10 cellular contexts compared by ENCODE assay signal in the genomic region with DNA sequence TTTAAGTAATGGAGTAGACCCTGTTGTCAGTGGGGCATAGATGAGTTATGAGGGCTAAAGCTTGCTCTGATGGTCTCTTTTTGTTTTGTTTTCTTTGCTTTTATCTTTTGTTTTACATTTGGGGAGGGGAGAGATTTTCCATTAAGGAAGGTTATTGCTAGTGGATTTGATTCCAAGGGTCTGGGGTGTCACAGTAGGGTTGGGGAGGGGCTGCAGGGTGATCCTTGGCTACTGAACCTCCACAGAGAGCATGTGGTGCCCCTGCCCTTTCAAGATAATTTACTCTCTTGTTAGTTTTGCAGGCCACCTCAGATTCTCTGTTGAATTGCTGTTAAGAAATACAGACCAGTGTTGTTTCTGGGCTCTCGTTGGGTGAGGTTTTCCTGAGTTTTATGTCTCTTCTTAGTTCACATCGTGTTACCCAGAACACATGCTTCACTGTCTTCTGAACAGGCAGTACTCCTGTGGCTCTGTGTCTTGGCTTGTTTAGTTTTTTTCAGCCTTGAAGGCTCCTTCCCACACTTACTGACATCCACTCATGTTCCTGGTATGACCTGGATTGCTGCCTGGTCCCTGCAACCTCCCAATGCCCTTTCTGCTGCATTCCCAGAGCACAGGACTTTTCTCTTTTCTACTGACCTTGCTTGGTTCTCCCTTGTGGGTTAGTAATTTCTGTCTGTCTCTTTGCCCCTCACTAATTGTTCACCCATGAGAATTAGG. TPM values are rescaled to one million over a fixed set of nuclear protein-coding genes. Genes with fewer than 3 reads are reported as not detected.
A peak's percentile ranks its signal among the peaks of the same experiment; 100 is the strongest.
DNase-seq lines count a peak whose midpoint lies in the region; ATAC-seq, FAIRE-seq and TF ChIP-seq lines count a peak whose summit lies in the region.
"Had no signal": no experiment of that assay in that cellular context is flagged by ENCODE, and none has a peak within 500 bp of the region (broad histone marks: within the 10 kb centered on the region; RNA-seq: fewer than 3 reads in every experiment).

No MANE protein-coding gene starts in this region.

- no peaks in the 10 kb centered on the region for H3K27me3 ChIP-seq in neural progenitor cell

- no peaks in the 10 kb centered on the region for H3K9me3 Mint-ChIP-seq in nephron
- H3K9me3 Mint-ChIP-seq in CD14-positive monocyte, result no peaks in the 10 kb centered on the region
- H3K9me3 Mint-ChIP-seq in neural progenitor cell, result no peaks in the 10 kb centered on the region

- H3K27ac Mint-ChIP-seq in nephron (peak overlapping the region; percentile 14 to 69 (median 44)), CD14-positive monocyte (no peak overlapping the region), neural progenitor cell (no peak overlapping the region)

- peak overlapping the region in 1 of 2 experiments; percentile 4; a peak in 2 of 6 replicates for H3K27ac ChIP-seq in A549
- H3K27ac ChIP-seq in neural progenitor cell, result no peak overlapping the region

- H3K4me3 ChIP-seq in A549 (no peak overlapping the region), epithelial cell of esophagus (ENCODE audit: low read length) (no peak overlapping the region), neural progenitor cell (no peak overlapping the region)

- H3K4me3 Mint-ChIP-seq in nephron, result peak overlapping the region; percentile 37 to 41 (median 38)
- no peak overlapping the region for H3K4me3 Mint-ChIP-seq in CD14-positive monocyte
- no peak overlapping the region for H3K4me3 Mint-ChIP-seq in neural progenitor cell

- peaks cover 23% of the 10 kb centered on the region for H3K4me1 Mint-ChIP-seq in nephron
- peaks cover 37% of the 10 kb centered on the region for H3K4me1 Mint-ChIP-seq in CD14-positive monocyte
- peaks cover 29% of the 10 kb centered on the region for H3K4me1 Mint-ChIP-seq in neural progenitor cell

- WGBS in A549 (ENCODE audit: missing lambda C conversion rate), result 77% methylated on average over 2 of the region's 2 CpGs

- POLR2A ChIA-PET in A549 (lab: Yijun Ruan, JAX), result no interaction called here

- no peak for TF ChIP-seq RAD21 in A549 (conservative IDR thresholded peaks at IDR 0.05 in 1 of 2, IDR thresholded peaks at IDR 0.05 in 1 of 2)

- CTCF ChIA-PET in A549 (lab: Yijun Ruan, JAX), result interaction anchor here (0.6 to 5.5 kb wide), 3 partner anchors 13 to 230 kb away, joined by 3 to 22 read pairs (median 3); no protein-coding TSS in a partner anchor

- FAIRE-seq in A549 (lab: Jason Lieb, UNC), result no peak
- FAIRE-seq: TTC549 had no signal

- no peaks in the 10 kb centered on the region for H3F3A ChIP-seq in neural progenitor cell (ENCODE audit: low read depth)

- no peak for ATAC-seq in A549

- H3K27me3 Mint-ChIP-seq in nephron (ENCODE audit: low read depth), result no peaks in the 10 kb centered on the region
- H3K27me3 Mint-ChIP-seq in CD14-positive monocyte (ENCODE audit: low read depth in 3 of 3), result peaks cover 0 to 2% (median 0%) of the 10 kb centered on the region in 3 donors
- no peaks in the 10 kb centered on the region for H3K27me3 Mint-ChIP-seq in neural progenitor cell (ENCODE audit: insufficient read depth, low read depth)

- TF ChIP-seq CTCF in A549 (IDR thresholded peaks at IDR 0.05) (no peak), epithelial cell of esophagus (IDR thresholded peaks at IDR 0.05; ENCODE audit: insufficient read depth, low read depth, low read length, missing control alignments) (no peak), nephron (IDR thresholded peaks at IDR 0.05; ENCODE audit: unreplicated experiment in 3 of 3) (no peak), CD14-positive monocyte (IDR thresholded peaks at IDR 0.05) (no peak), neural progenitor cell (IDR thresholded peaks at IDR 0.05) (no peak)

- peaks cover 6% of the 10 kb centered on the region for H3K36me3 Mint-ChIP-seq in nephron (ENCODE audit: low read depth)
- peaks cover 7 to 8% of the 10 kb centered on the region in 2 donors for H3K36me3 Mint-ChIP-seq in CD14-positive monocyte
- peaks cover 3% of the 10 kb centered on the region for H3K36me3 Mint-ChIP-seq in neural progenitor cell

- no peaks in the 10 kb centered on the region for H3K9me3 ChIP-seq in A549
- no peaks in the 10 kb centered on the region for H3K9me3 ChIP-seq in neural progenitor cell (ENCODE audit: low read depth)

- H3K79me2 ChIP-seq in neural progenitor cell (ENCODE audit: low read depth), result peaks cover 92% of the 10 kb centered on the region

- H2AFZ ChIP-seq in neural progenitor cell (replicated peaks), result no peak overlapping the region

- H4K20me1 ChIP-seq in neural progenitor cell (ENCODE audit: low read depth), result peaks cover 6% of the 10 kb centered on the region

- no peak overlapping the region for H3K9ac ChIP-seq in neural progenitor cell

- H3K4me1 ChIP-seq in A549 (peaks cover 32% of the 10 kb centered on the region), neural progenitor cell (peaks cover 5% of the 10 kb centered on the region)

- no peak for TF ChIP-seq EP300 in A549 (IDR thresholded peaks at IDR 0.05)

- H3K36me3 ChIP-seq in neural progenitor cell, result no peaks in the 10 kb centered on the region

- intact Hi-C loops in CD14-positive monocyte (cut with micrococcal nuclease), result no loop called here

- peak overlapping the region; percentile 34 for H3K4me2 ChIP-seq in A549
- no peak overlapping the region for H3K4me2 ChIP-seq in neural progenitor cell

- DNase-seq in A549 (ENCODE audit: low read depth in 1 of 2, low spot score in 1 of 2) (no peak), M059J (ENCODE audit: low read depth) (peak; percentile 87), epithelial cell of esophagus (ENCODE audit: low read depth) (peak; percentile 74), CD14-positive monocyte (ENCODE audit: low spot score) (no peak), neural progenitor cell (ENCODE audit: low spot score) (no peak), NCI-H510A (lab: John Stamatoyannopoulos, UW) (no peak), NCI-H2171 (lab: John Stamatoyannopoulos, UW) (no peak)
- DNase-seq: COR-L47 had no signal

- TF ChIP-seq POLR2A in A549 (IDR thresholded peaks at IDR 0.05; ENCODE audit: low read length), result no peak

TF ChIP-seq in A549, 52 proteins besides CTCF, POLR2A, EP300 and RAD21:
- TF ChIP-seq, protein P1, sequence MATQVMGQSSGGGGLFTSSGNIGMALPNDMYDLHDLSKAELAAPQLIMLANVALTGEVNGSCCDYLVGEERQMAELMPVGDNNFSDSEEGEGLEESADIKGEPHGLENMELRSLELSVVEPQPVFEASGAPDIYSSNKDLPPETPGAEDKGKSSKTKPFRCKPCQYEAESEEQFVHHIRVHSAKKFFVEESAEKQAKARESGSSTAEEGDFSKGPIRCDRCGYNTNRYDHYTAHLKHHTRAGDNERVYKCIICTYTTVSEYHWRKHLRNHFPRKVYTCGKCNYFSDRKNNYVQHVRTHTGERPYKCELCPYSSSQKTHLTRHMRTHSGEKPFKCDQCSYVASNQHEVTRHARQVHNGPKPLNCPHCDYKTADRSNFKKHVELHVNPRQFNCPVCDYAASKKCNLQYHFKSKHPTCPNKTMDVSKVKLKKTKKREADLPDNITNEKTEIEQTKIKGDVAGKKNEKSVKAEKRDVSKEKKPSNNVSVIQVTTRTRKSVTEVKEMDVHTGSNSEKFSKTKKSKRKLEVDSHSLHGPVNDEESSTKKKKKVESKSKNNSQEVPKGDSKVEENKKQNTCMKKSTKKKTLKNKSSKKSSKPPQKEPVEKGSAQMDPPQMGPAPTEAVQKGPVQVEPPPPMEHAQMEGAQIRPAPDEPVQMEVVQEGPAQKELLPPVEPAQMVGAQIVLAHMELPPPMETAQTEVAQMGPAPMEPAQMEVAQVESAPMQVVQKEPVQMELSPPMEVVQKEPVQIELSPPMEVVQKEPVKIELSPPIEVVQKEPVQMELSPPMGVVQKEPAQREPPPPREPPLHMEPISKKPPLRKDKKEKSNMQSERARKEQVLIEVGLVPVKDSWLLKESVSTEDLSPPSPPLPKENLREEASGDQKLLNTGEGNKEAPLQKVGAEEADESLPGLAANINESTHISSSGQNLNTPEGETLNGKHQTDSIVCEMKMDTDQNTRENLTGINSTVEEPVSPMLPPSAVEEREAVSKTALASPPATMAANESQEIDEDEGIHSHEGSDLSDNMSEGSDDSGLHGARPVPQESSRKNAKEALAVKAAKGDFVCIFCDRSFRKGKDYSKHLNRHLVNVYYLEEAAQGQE (IDR thresholded peaks at IDR 0.05), result no peak
- TF ChIP-seq HOXA7 (CRISPR knock-in tag; IDR thresholded peaks at IDR 0.05) (no peak), EHF (CRISPR knock-in tag; IDR thresholded peaks at IDR 0.05) (no peak), JUNB (IDR thresholded peaks at IDR 0.05) (no peak), NR3C1 (IDR thresholded peaks at IDR 0.05) (no peak), ELK1 (IDR thresholded peaks at IDR 0.05; ENCODE audit: low read depth, low read length) (no peak)
TF ChIP-seq in A549: peak in this region for 0.

RNA-seq across cellular contexts. Expression of gene KIFBP, which starts 4.3 kb away (rescaled TPM):
- 43.7 and 53.8 TPM in 2 replicates for polyA plus RNA-seq in A549 (2011; rRNA removed)
- 14.6 TPM in 2 replicates for polyA plus RNA-seq in A549 (2012; cell fraction: cytosol; rRNA removed)
- polyA plus RNA-seq in A549 (2012; cell fraction: nucleus; rRNA removed), result 12.8 and 13.2 TPM in 2 replicates
- 35.2 to 36.1 TPM (median 35.4 TPM) in 3 replicates for polyA plus RNA-seq in A549 (2017; fragmentation: RNase III; extraction: RNeasy Plus Mini Kit Qiagen cat#74134 plus additional on column Dnase treatment)
- polyA minus RNA-seq in A549 (2011; rRNA and poly(A)+ RNA removed), result 14.1 and 15.0 TPM in 2 replicates
- total RNA-seq in M059J (2014; rRNA removed; shearing (Covaris generic)), result 44.7 and 68.5 TPM in 2 replicates
- polyA plus RNA-seq in CD14-positive monocyte, result 1 to 10 TPM in 1 of 2 donors, under 1 TPM in 1; 0.52 to 1.4 TPM
- 27.3 and 44.9 TPM in 2 replicates for total RNA-seq in neural progenitor cell (ENCODE audit: low replicate concordance)

RNA-seq across cellular contexts. Expression of gene DDX21, which starts 36.9 kb away (rescaled TPM):
- polyA plus RNA-seq in A549 (2011; rRNA removed) (142 and 218 TPM in 2 replicates), A549 (2017; fragmentation: RNase III; extraction: RNeasy Plus Mini Kit Qiagen cat#74134 plus additional on column Dnase treatment) (113 to 137 TPM (median 113 TPM) in 3 replicates), CD14-positive monocyte (10 to 100 TPM in 1 of 2 donors, 1 to 10 TPM in 1; 9.8 to 13.6 TPM)
- polyA plus RNA-seq in A549 (2012; cell fraction: cytosol; rRNA removed), result 41.2 and 41.5 TPM in 2 replicates
- polyA plus RNA-seq in A549 (2012; cell fraction: nucleus; rRNA removed), result 25.9 and 44.9 TPM in 2 replicates
- polyA minus RNA-seq in A549 (2011; rRNA and poly(A)+ RNA removed), result 61.4 and 61.6 TPM in 2 replicates
- total RNA-seq in M059J (2014; rRNA removed; shearing (Covaris generic)), result 40.4 and 51.9 TPM in 2 replicates
- total RNA-seq in neural progenitor cell (ENCODE audit: low replicate concordance), result 51.2 and 69.9 TPM in 2 replicates

Comparison
In these comparisons a context has a peak if more than half of its experiments do, and no peak if none do; other contexts are left out.
1. DNase-seq: peak in M059J (single experiment) and epithelial cell of esophagus (single experiment); none in A549 (0 of 2), CD14-positive monocyte (single experiment), neural progenitor cell (single experiment), NCI-H510A (single experiment) and NCI-H2171 (single experiment).
2. H3K27ac Mint-ChIP-seq: peak in nephron (3 of 3); none in CD14-positive monocyte (0 of 7) and neural progenitor cell (single experiment).
3. H3K4me3 Mint-ChIP-seq: peak in nephron (3 of 3); none in CD14-positive monocyte (0 of 2) and neural progenitor cell (single experiment).